Comparison of ENCODE assay signal across 1 cellular context in the genomic region with DNA sequence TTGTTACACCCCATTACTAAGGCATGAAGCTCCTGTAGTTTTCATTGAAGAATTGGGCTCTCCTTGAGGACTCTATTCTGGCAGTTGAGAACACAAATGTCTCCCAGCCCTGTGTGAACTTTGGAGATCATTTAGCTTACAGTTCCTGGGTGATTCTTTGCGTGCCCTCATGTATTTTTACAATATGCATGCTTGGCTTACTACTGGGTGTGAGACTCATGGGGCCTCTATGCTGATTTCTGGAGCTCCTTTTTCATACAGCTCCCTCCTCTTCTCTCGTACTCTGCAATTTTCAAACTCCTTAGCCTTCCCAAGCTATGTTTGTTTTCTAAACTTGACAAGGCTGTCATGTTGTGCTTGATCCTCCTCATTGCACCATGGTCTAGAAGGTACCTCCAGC.
TF ChIP-seq lines count a peak whose summit lies in the region.

No MANE protein-coding gene starts in this region.

TF ChIP-seq in GM23338, 12 proteins besides CTCF, POLR2A, EP300 and RAD21:
- TF ChIP-seq NANOG (IDR thresholded peaks at IDR 0.05; ENCODE audit: borderline replicate concordance) = no peak
- no peak for TF ChIP-seq JUNB (IDR thresholded peaks at IDR 0.05; ENCODE audit: unreplicated experiment)
- TF ChIP-seq CREB1 (CRISPR knock-in tag; IDR thresholded peaks at IDR 0.05; ENCODE audit: low read depth) = no peak
- TF ChIP-seq EZH2phosphoT487 (IDR thresholded peaks at IDR 0.05; ENCODE audit: unreplicated experiment) = no peak
TF ChIP-seq in GM23338: peak in this region for 0.
